Comparison of ENCODE assay signal across 11 cellular contexts in genomic region chr13:49374585-49375290, GRCh38.
A peak's percentile ranks its signal among the peaks of the same experiment; 100 is the strongest.
DNase-seq lines count a peak whose midpoint lies in the region; ATAC-seq and TF ChIP-seq lines count a peak whose summit lies in the region.
"Had no signal": no experiment of that assay in that cellular context is flagged by ENCODE, and none has a peak within 500 bp of the region (broad histone marks: within the 10 kb centered on the region; RNA-seq: fewer than 3 reads in every experiment).

No MANE protein-coding gene starts in this region.

- no peak for ATAC-seq in HG02763 (IDR thresholded peaks at IDR 0.05; ENCODE audit: unreplicated experiment)

- no peaks in the 10 kb centered on the region for H3K36me3 Mint-ChIP-seq in MCF 10A (ENCODE audit: insufficient read depth, unreplicated experiment)

- no peaks in the 10 kb centered on the region for H4K20me1 ChIP-seq in SU-DHL-6 (ENCODE audit: low read depth, low read length)
- H4K20me1 ChIP-seq: BLaER1 had no signal

- no peak overlapping the region for H3K4me3 Mint-ChIP-seq in MCF 10A (ENCODE audit: unreplicated experiment)

- TF ChIP-seq CTCF in MCF 10A (IDR thresholded peaks at IDR 0.05; ENCODE audit: unreplicated experiment), result no peak
- TF ChIP-seq CTCF in breast epithelium (IDR thresholded peaks at IDR 0.05), result no peak
- no peak for TF ChIP-seq CTCF in SU-DHL-6 (IDR thresholded peaks at IDR 0.05; ENCODE audit: insufficient read depth, low read length, poor library complexity, severe bottlenecking)

- H3K4me3 ChIP-seq in breast epithelium, result no peak overlapping the region
- H3K4me3 ChIP-seq in SU-DHL-6 (ENCODE audit: insufficient read depth, low read length, poor library complexity, severe bottlenecking), result peak overlapping the region; percentile 6
- H3K4me3 ChIP-seq: BLaER1, skin epidermis, suprapubic skin had no signal

- H3K9ac ChIP-seq in SU-DHL-6 (ENCODE audit: low read length), result no peak overlapping the region
- H3K9ac ChIP-seq: BLaER1 had no signal

- H3F3A ChIP-seq in SU-DHL-6 (ENCODE audit: insufficient read depth), result peaks cover 9% of the 10 kb centered on the region; the same call in 1 of the 2 replicates

- BruUV-seq in MCF 10A (replicated peaks; lab: Mats Ljungman, UMichigan), result no TSS peak

- no peaks in the 10 kb centered on the region for H3K27me3 Mint-ChIP-seq in MCF 10A (ENCODE audit: insufficient read depth, unreplicated experiment)

- H3K4me1 ChIP-seq in breast epithelium, result no peaks in the 10 kb centered on the region

- H3K27me3 ChIP-seq in breast epithelium, result no peaks in the 10 kb centered on the region
- H3K27me3 ChIP-seq in SU-DHL-6 (ENCODE audit: low read length), result no peaks in the 10 kb centered on the region
- H3K27me3 ChIP-seq: BLaER1, suprapubic skin had no signal

- no peak overlapping the region for H3K27ac Mint-ChIP-seq in MCF 10A (ENCODE audit: low read depth, unreplicated experiment)

- no peaks in the 10 kb centered on the region for H3K36me3 ChIP-seq in breast epithelium
- H3K36me3 ChIP-seq in SU-DHL-6 (ENCODE audit: low read length), result no peaks in the 10 kb centered on the region
- H3K36me3 ChIP-seq: BLaER1 had no signal

- H3K79me2 ChIP-seq in SU-DHL-6 (ENCODE audit: insufficient read depth, low read length), result no peaks in the 10 kb centered on the region

- H3K9me3 ChIP-seq in breast epithelium, result no peaks in the 10 kb centered on the region
- H3K9me3 ChIP-seq in SU-DHL-6 (ENCODE audit: insufficient read depth, low read length), result no peaks in the 10 kb centered on the region
- H3K9me3 ChIP-seq: BLaER1, suprapubic skin had no signal

- no peak for TF ChIP-seq POLR2A in breast epithelium (IDR thresholded peaks at IDR 0.05)

- intact Hi-C loops in MCF 10A (cut with micrococcal nuclease), result no loop called here
- intact Hi-C loops in breast epithelium (cut with DNase I; ENCODE audit: low total_unique reads), result no loop called here

- POLR2A ChIA-PET in MCF 10A (lab: Yijun Ruan, JAX), result interaction anchor here (0.9 to 2.1 kb wide), 5 partner anchors 10 to 69 kb away, joined by 3 to 24 read pairs (median 4); partner anchors contain the start of genes CAB39L and SETDB2

- no peaks in the 10 kb centered on the region for H3K9me2 ChIP-seq in SU-DHL-6 (replicated peaks; ENCODE audit: insufficient read depth, low read length)

- H3K9me3 Mint-ChIP-seq in MCF 10A (ENCODE audit: unreplicated experiment), result no peaks in the 10 kb centered on the region

- H3K27ac ChIP-seq in breast epithelium, result no peak overlapping the region
- peak overlapping the region; percentile 33 for H3K27ac ChIP-seq in SU-DHL-6 (ENCODE audit: low read depth, low read length)
- H3K27ac ChIP-seq: BLaER1, skin epidermis, suprapubic skin had no signal

- peaks cover 11% of the 10 kb centered on the region for H3K4me1 Mint-ChIP-seq in MCF 10A (ENCODE audit: insufficient read depth, unreplicated experiment)

- DNase-seq in MCF 10A (ENCODE audit: unreplicated experiment) (peak; percentile 75), breast epithelium (ENCODE audit: low spot score in 2 of 2) (no peak), germinal center (ENCODE audit: low spot score) (peak; percentile 28), NCI-H1436 treated with DMSO at 0.1 percent for 48 hours (lab: John Stamatoyannopoulos, UW) (no peak), HT-29 (ENCODE audit: low spot score) (no peak), NCI-H1930 (lab: John Stamatoyannopoulos, UW) (no peak)

- H3K4me2 ChIP-seq in SU-DHL-6 (ENCODE audit: low read depth, low read length, poor library complexity, severe bottlenecking), result peak overlapping the region; percentile 64
- H3K4me2 ChIP-seq: BLaER1 had no signal

- H2AFZ ChIP-seq in SU-DHL-6 (ENCODE audit: low read depth, low read length, severe bottlenecking), result peak overlapping the region; percentile 34

- CTCF ChIA-PET in MCF 10A (lab: Yijun Ruan, JAX), result interaction anchor here (0.5 to 0.7 kb wide), 2 partner anchors 94 to 109 kb away, joined by 3 read pairs; no protein-coding TSS in a partner anchor

Comparison
In these comparisons a context has a peak if more than half of its experiments do, and no peak if none do; other contexts are left out.
1. DNase-seq: peak in MCF 10A (single experiment) and germinal center (single experiment); none in breast epithelium (0 of 2), NCI-H1436 treated with DMSO at 0.1 percent for 48 hours (single experiment), HT-29 (single experiment) and NCI-H1930 (0 of 2).